In the genomic region with DNA sequence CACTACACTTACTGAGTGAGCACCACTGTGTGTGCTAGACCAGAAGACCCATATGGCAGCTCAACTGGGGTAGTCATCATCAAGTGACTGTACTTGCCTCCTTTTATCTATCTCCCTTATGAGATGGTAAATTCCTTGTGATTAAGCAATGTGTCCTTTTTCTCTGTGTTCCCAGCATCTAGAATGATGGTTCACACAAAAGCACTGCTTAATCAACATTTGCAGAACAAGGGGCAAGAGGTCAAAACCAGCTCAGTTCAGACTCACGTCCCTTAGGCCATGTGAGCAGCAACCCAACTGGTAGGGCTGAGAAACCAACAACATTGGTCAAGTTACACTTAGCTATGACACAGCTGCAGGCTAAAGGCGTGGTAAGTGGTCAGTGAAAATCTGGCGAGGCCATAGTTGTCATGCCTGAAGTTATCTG, we compare ENCODE assay signal across 10 cellular contexts. TPM values are rescaled to one million over a fixed set of nuclear protein-coding genes. Genes with fewer than 3 reads are reported as not detected.
A peak's percentile ranks its signal among the peaks of the same experiment; 100 is the strongest.
DNase-seq lines count a peak whose midpoint lies in the region; ATAC-seq and TF ChIP-seq lines count a peak whose summit lies in the region.
"Had no signal": no experiment of that assay in that cellular context is flagged by ENCODE, and none has a peak within 500 bp of the region (broad histone marks: within the 10 kb centered on the region; RNA-seq: fewer than 3 reads in every experiment).

No MANE protein-coding gene starts in this region.

- intact Hi-C loops in OCI-LY7 (cut with micrococcal nuclease; ENCODE audit: unreplicated experiment), result no loop called here
- intact Hi-C loops in esophagus squamous epithelium (cut with DNase I), result no loop called here
- intact Hi-C loops in posterior vena cava (cut with DNase I), result no loop called here

- H3K4me3 ChIP-seq in OCI-LY7 (ENCODE audit: low read depth, low read length, poor library complexity, severe bottlenecking), result peak overlapping the region; percentile 31
- no peak overlapping the region for H3K4me3 ChIP-seq in esophagus squamous epithelium

- POLR2A ChIA-PET in OCI-LY7 (lab: Charles Lee), result interaction anchor here (0.8 to 3.2 kb wide), 10 partner anchors 8 to 268 kb away, joined by 3 to 19 read pairs (median 4); partner anchors contain the start of gene TRAM2

- whole genome bisulfite sequencing in esophagus squamous epithelium, 2 donors, result 65 to 86% methylated on average over 2 to 3 of the region's 3 CpGs

- H3K27me3 ChIP-seq in esophagus squamous epithelium, result no peaks in the 10 kb centered on the region

- no peak for ATAC-seq in GM19023 (IDR thresholded peaks at IDR 0.05; ENCODE audit: unreplicated experiment)

- DNase-seq in Daoy (ENCODE audit: low read depth) (peak; percentile 43), OCI-LY7 (ENCODE audit: low spot score) (no peak), esophagus squamous epithelium (lab: John Stamatoyannopoulos, UW) (no peak), non-pigmented ciliary epithelial cell (ENCODE audit: low read depth) (peak; percentile 97), NCI-H2171 treated with DMSO at 0.1 percent for 48 hours (lab: John Stamatoyannopoulos, UW) (no peak), posterior vena cava (ENCODE audit: low spot score) (no peak)
- DNase-seq in activated CD4-positive, alpha-beta T cell treated with anti-CD3 and anti-CD28 coated beads, Interleukin-2, amount 50 U/mL, for 48 hours, result no peak
- DNase-seq: activated CD4-positive, CD25-positive, alpha-beta regulatory T cell treated with anti-CD3 and anti-CD28 coated beads, Interleukin-2, amount 50 U/mL, for 72 hours; DMS79 had no signal

- TF ChIP-seq POLR2A in esophagus squamous epithelium (IDR thresholded peaks at IDR 0.05), result peak in 1 of 4 donors; percentile 8

- BruUV-seq in OCI-LY7 (replicated peaks; lab: Mats Ljungman, UMichigan), result no TSS peak

- H3K4me1 ChIP-seq in OCI-LY7 (ENCODE audit: insufficient read depth, low read length, poor library complexity, severe bottlenecking), result peaks cover 74% of the 10 kb centered on the region
- H3K4me1 ChIP-seq in esophagus squamous epithelium, result peaks cover 12 to 86% (median 49%) of the 10 kb centered on the region in 3 donors

- H3K9me3 ChIP-seq in OCI-LY7 (ENCODE audit: low read length), result no peaks in the 10 kb centered on the region
- H3K9me3 ChIP-seq in esophagus squamous epithelium, result no peaks in the 10 kb centered on the region

- peak overlapping the region; percentile 64 for H3K4me2 ChIP-seq in OCI-LY7 (ENCODE audit: low read length)

- no peaks in the 10 kb centered on the region for H3K9me2 ChIP-seq in OCI-LY7 (ENCODE audit: insufficient read depth, low read length)

- CTCF ChIA-PET in OCI-LY7 (lab: Charles Lee; ENCODE audit: unreplicated experiment), result interaction anchor here (0.6 to 1.6 kb wide), 5 partner anchors 11 to 73 kb away, joined by 3 to 5 read pairs (median 3); no protein-coding TSS in a partner anchor

- H2AFZ ChIP-seq in OCI-LY7 (ENCODE audit: low read length), result no peak overlapping the region

- H3K79me2 ChIP-seq in OCI-LY7 (ENCODE audit: insufficient read depth, low read depth, low read length), result peaks cover 98% of the 10 kb centered on the region

- H3K36me3 ChIP-seq in OCI-LY7 (ENCODE audit: insufficient read depth, low read length) (peaks cover 24% of the 10 kb centered on the region), esophagus squamous epithelium (no peaks in the 10 kb centered on the region)

- no peak for TF ChIP-seq CTCF in OCI-LY7 (conservative IDR thresholded peaks at IDR 0.05; ENCODE audit: low read length)
- no peak for TF ChIP-seq CTCF in esophagus squamous epithelium (IDR thresholded peaks at IDR 0.05)

- no peak overlapping the region for H3K27ac ChIP-seq in OCI-LY7 (ENCODE audit: low read depth, low read length, poor library complexity, severe bottlenecking)
- H3K27ac ChIP-seq in esophagus squamous epithelium, result peak overlapping the region in 3 of 4 donors; percentile 33 to 82 (median 34)

- peaks cover 13% of the 10 kb centered on the region for H4K20me1 ChIP-seq in OCI-LY7 (ENCODE audit: insufficient read depth, low read length)

RNA-seq across cellular contexts. Expression of gene TRAM2, which starts 10.0 kb away (rescaled TPM):
- total RNA-seq in Daoy (2014; rRNA removed; shearing (Covaris generic)), result 31.3 and 39.1 TPM in 2 replicates
- total RNA-seq in OCI-LY7 (2014; rRNA removed; shearing (Covaris generic)), result 16.3 and 19.3 TPM in 2 replicates
- total RNA-seq in OCI-LY7 (2022) (34.9 and 38.2 TPM in 2 replicates), esophagus squamous epithelium (1 to 10 TPM; 2.3 to 8.6 (median 5.3) TPM), posterior vena cava (10 to 100 TPM; 40.8 to 46.9 TPM)

Comparison
In these comparisons a context has a peak if more than half of its experiments do, and no peak if none do; other contexts are left out.
1. DNase-seq: peak in Daoy (single experiment) and non-pigmented ciliary epithelial cell (single experiment); none in OCI-LY7 (single experiment), esophagus squamous epithelium (single experiment), NCI-H2171 treated with DMSO at 0.1 percent for 48 hours (single experiment), posterior vena cava (single experiment) and activated CD4-positive, alpha-beta T cell treated with anti-CD3 and anti-CD28 coated beads, Interleukin-2, amount 50 U/mL, for 48 hours (0 of 2).